22 cellular contexts compared by ENCODE assay signal in the genomic region with DNA sequence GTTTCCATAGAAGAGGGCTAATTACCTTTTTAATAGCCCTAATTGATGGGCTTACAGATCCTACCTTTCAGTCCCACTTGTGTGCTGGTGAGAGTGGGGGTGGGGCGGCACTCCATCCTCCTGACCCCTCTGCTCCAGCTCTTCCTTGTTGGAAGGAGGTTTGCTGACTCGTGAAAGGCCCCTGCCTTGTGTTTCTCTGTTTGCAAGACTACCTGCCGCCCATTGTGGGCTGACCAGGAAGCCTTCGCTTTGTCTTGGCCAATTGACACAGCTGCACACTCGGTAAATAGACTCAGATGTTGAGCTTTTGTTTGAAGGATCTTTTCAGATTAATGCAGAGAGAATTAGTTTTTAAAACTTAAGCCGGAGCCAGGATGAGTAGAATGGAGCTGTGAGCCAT.
DNase-seq lines count a peak whose midpoint lies in the region; ATAC-seq, FAIRE-seq and TF ChIP-seq lines count a peak whose summit lies in the region.
"Had no signal": no experiment of that assay in that cellular context is flagged by ENCODE, and none has a peak within 500 bp of the region (broad histone marks: within the 10 kb centered on the region; RNA-seq: fewer than 3 reads in every experiment).

No MANE protein-coding gene starts in this region.

- no peak overlapping the region for H3K27ac ChIP-seq in small intestine (ENCODE audit: low read depth in 1 of 2, low read length in 1 of 2)
- H3K27ac ChIP-seq: gastroesophageal sphincter, HL-60, transverse colon had no signal

- no peaks in the 10 kb centered on the region for H3K9me3 ChIP-seq in small intestine (ENCODE audit: control insufficient read depth, low read depth)
- H3K9me3 ChIP-seq: breast epithelium, gastroesophageal sphincter, MG63, transverse colon had no signal

- DNase-seq in ELF-1 (ENCODE audit: low read depth, low spot score) (peak; percentile 52), NCI-H146 treated with DMSO at 0.1 percent for 48 hours (lab: John Stamatoyannopoulos, UW; ENCODE audit: unreplicated experiment) (peak; percentile 100), NCI-H748 (lab: John Stamatoyannopoulos, UW; ENCODE audit: unreplicated experiment) (peak; percentile 98), neural crest cell (ENCODE audit: low read depth, low spot score) (no peak), small intestine (no peak), Ammon's horn (ENCODE audit: low spot score) (no peak)
- no peak for DNase-seq in effector CD8-positive, alpha-beta T cell (lab: John Stamatoyannopoulos, UW)
- DNase-seq: activated CD4-positive, alpha-beta T cell treated with anti-CD3 and anti-CD28 coated beads for 48 hours; left cardiac atrium; MG63; natural killer cell; NCI-H226; Right ventricle myocardium superior; stimulated activated naive CD8-positive, alpha-beta T cell treated with anti-CD3 and anti-CD28 coated beads, Interleukin-15, Interleukin-2, amounts not matched to agents 100 U/mL and 50 U/mL, for 24 hours; T-helper 1 cell; transverse colon had no signal

- H3K27ac Mint-ChIP-seq in neural crest cell (ENCODE audit: unreplicated experiment) = peak overlapping the region; percentile 60
- H3K27ac Mint-ChIP-seq: dendritic cell treated with granulocyte-macrophage colony-stimulating factor and Interleukin-4, amounts not matched to agents 40 ng/mL and 50 ng/mL, for 4 days; IgD-negative memory B cell; natural killer cell had no signal

- H3K36me3 ChIP-seq in small intestine (ENCODE audit: control insufficient read depth in 2 of 2, insufficient read depth in 2 of 2, low read length in 2 of 2) = no peaks in the 10 kb centered on the region
- H3K36me3 ChIP-seq: breast epithelium, gastroesophageal sphincter, MG63, transverse colon had no signal

- TF ChIP-seq CTCF in neural crest cell (conservative IDR thresholded peaks at IDR 0.05) = no peak

- H3K9me3 Mint-ChIP-seq in neural crest cell = no peaks in the 10 kb centered on the region
- H3K9me3 Mint-ChIP-seq: dendritic cell treated with granulocyte-macrophage colony-stimulating factor and Interleukin-4, amounts not matched to agents 40 ng/mL and 50 ng/mL, for 4 days; IgD-negative memory B cell; natural killer cell had no signal

- no peak overlapping the region for H3K4me3 Mint-ChIP-seq in neural crest cell
- H3K4me3 Mint-ChIP-seq: dendritic cell treated with granulocyte-macrophage colony-stimulating factor and Interleukin-4, amounts not matched to agents 40 ng/mL and 50 ng/mL, for 4 days; IgD-negative memory B cell; natural killer cell had no signal

- peaks cover 41% of the 10 kb centered on the region for H3K4me1 Mint-ChIP-seq in neural crest cell
- H3K4me1 Mint-ChIP-seq: IgD-negative memory B cell, natural killer cell had no signal

- WGBS in small intestine, 3 donors = 83 to 90% (median 85%) methylated on average over 6 of the region's 6 CpGs

- H3K4me3 ChIP-seq in small intestine (ENCODE audit: low read depth in 1 of 2, low read length in 2 of 2) = no peak overlapping the region
- H3K4me3 ChIP-seq: gastroesophageal sphincter, MG63, transverse colon had no signal

- peaks cover under 1% of the 10 kb centered on the region for H3K27me3 Mint-ChIP-seq in neural crest cell (ENCODE audit: low read depth)

- H3K27me3 ChIP-seq in small intestine (ENCODE audit: control insufficient read depth in 2 of 2, insufficient read depth in 2 of 2, low read length in 2 of 2) = no peaks in the 10 kb centered on the region
- H3K27me3 ChIP-seq: breast epithelium, gastroesophageal sphincter, transverse colon had no signal

- H3K36me3 Mint-ChIP-seq in neural crest cell (ENCODE audit: low read depth) = no peaks in the 10 kb centered on the region
- H3K36me3 Mint-ChIP-seq: IgD-negative memory B cell, natural killer cell had no signal

- no peak for FAIRE-seq in small intestine (lab: Jason Lieb, UNC)

- ATAC-seq in GM18498 (IDR thresholded peaks at IDR 0.05; ENCODE audit: unreplicated experiment) = no peak
- ATAC-seq: gastroesophageal sphincter; left cardiac atrium; natural killer cell; stimulated activated naive CD8-positive, alpha-beta T cell treated with anti-CD3 and anti-CD28 coated beads, Interleukin-15, Interleukin-2, amounts not matched to agents 100 U/mL and 50 U/mL, for 24 hours had no signal

- H3K4me1 ChIP-seq in small intestine (ENCODE audit: control insufficient read depth in 2 of 2, insufficient read depth in 1 of 2, low read depth in 1 of 2, low read length in 1 of 2) = peaks cover 0 to 2% of the 10 kb centered on the region in 2 donors
- H3K4me1 ChIP-seq: breast epithelium, gastroesophageal sphincter, transverse colon had no signal

Comparison
In these comparisons a context has a peak if more than half of its experiments do, and no peak if none do; other contexts are left out.
1. DNase-seq: peak in ELF-1 (single experiment), NCI-H146 treated with DMSO at 0.1 percent for 48 hours (single experiment) and NCI-H748 (single experiment); none in neural crest cell (single experiment), effector CD8-positive, alpha-beta T cell (single experiment), small intestine (single experiment) and Ammon's horn (single experiment).